8 cellular contexts compared by ENCODE assay signal in genomic region chr21:34889537-34890257, GRCh38.
DNase-seq lines count a peak whose midpoint lies in the region; ATAC-seq and TF ChIP-seq lines count a peak whose summit lies in the region.

No MANE protein-coding gene starts in this region.

- in situ Hi-C loops in Panc1 (cut with HindIII; ENCODE audit: low pct_unique_long_range_greater_than_20kb, low sequenced_read_pairs), result no loop called here

- peak overlapping the region; percentile 65; the same call in 1 of the 2 replicates for H3K27ac ChIP-seq in Panc1 (ENCODE audit: low read length)
- peak overlapping the region; percentile 96 for H3K27ac ChIP-seq in suprapubic skin

- TF ChIP-seq CTCF in Panc1 (IDR thresholded peaks at IDR 0.05), result peak; percentile 91
- TF ChIP-seq CTCF in fibroblast of pulmonary artery (IDR thresholded peaks at IDR 0.05; ENCODE audit: low read length, missing control alignments), result peak; percentile 22
- peak; percentile 79 to 93 for TF ChIP-seq CTCF in suprapubic skin (IDR thresholded peaks at IDR 0.05)

- POLR2A ChIA-PET in Panc1 (lab: Charles Lee), result interaction anchor here (1.1 kb wide), 1 partner anchor 511 kb away, joined by 3 read pairs; no protein-coding TSS in a partner anchor

- CTCF ChIA-PET in Panc1 (lab: Charles Lee), result interaction anchor here (0.6 to 1.5 kb wide), 3 partner anchors 159 to 511 kb away, joined by 3 read pairs; no protein-coding TSS in a partner anchor

- no peak for TF ChIP-seq EP300 in suprapubic skin (IDR thresholded peaks at IDR 0.05)

- intact Hi-C loops in Panc1 (cut with micrococcal nuclease; ENCODE audit: unreplicated experiment), result loop anchor here (5.0 kb wide), 2 partner anchors 142 to 158 kb away; partner anchors contain the start of gene RUNX1

- H3K4me1 ChIP-seq in Panc1 (ENCODE audit: control insufficient read depth, insufficient read depth, low read length) (no peaks in the 10 kb centered on the region; the same call in 1 of the 2 replicates), neuron (ENCODE audit: insufficient read depth, low read length) (peaks cover 8% of the 10 kb centered on the region), suprapubic skin (peaks cover 48% of the 10 kb centered on the region)

- no TSS peak for BruUV-seq in Panc1 (replicated peaks; lab: Mats Ljungman, UMichigan)

- peak in 1 of 2 donors; percentile 14 for TF ChIP-seq POLR2A in suprapubic skin (IDR thresholded peaks at IDR 0.05)

- no peaks in the 10 kb centered on the region for H3K9me3 ChIP-seq in Panc1 (ENCODE audit: control insufficient read depth, insufficient read depth, low read depth, low read length)
- no peaks in the 10 kb centered on the region for H3K9me3 ChIP-seq in neuron (ENCODE audit: low read length)
- no peaks in the 10 kb centered on the region for H3K9me3 ChIP-seq in suprapubic skin

- H3K4me3 ChIP-seq in Panc1 (ENCODE audit: low read depth in 2 of 2, low read length in 2 of 2) (peak overlapping the region; percentile 63 to 65), fibroblast of pulmonary artery (replicated peaks; ENCODE audit: low read depth, low read length) (peak overlapping the region; percentile 66), neuron (ENCODE audit: low read length) (peak overlapping the region; percentile 49), suprapubic skin (peak overlapping the region; percentile 84)

- DNase-seq in COLO668 (lab: John Stamatoyannopoulos, UW; ENCODE audit: unreplicated experiment) (peak; percentile 94), Panc1 (ENCODE audit: low read depth, low spot score) (no peak), activated T-helper 1 cell treated with Interleukin-2 at 50 U/mL for 16 hours (ENCODE audit: low read depth) (peak; percentile 58), fibroblast of pulmonary artery (ENCODE audit: low read depth) (peak; percentile 80), suprapubic skin (ENCODE audit: low spot score in 2 of 2) (peak in 1 of 2 donors; percentile 88)

- 0% methylated on average over 2 of the region's 91 CpGs for WGBS in suprapubic skin

- peak overlapping the region; percentile 89 for H2AFZ ChIP-seq in neuron (ENCODE audit: low read depth, low read length)

- H3K27me3 ChIP-seq in Panc1 (ENCODE audit: control insufficient read depth, insufficient read depth, low read length) (0 out of 2 replicates have a peak, but pooled peaks cover 2% of the 10 kb centered on the region), neuron (ENCODE audit: insufficient read depth, low read length) (peaks cover 84% of the 10 kb centered on the region), suprapubic skin (peaks cover 28% of the 10 kb centered on the region)

- ATAC-seq in GM19438 (IDR thresholded peaks at IDR 0.05; ENCODE audit: low read depth, unreplicated experiment) (peak; percentile 40), HG03565 (IDR thresholded peaks at IDR 0.05; ENCODE audit: unreplicated experiment) (peak; percentile 24), Panc1 (peak; percentile 70)

- H3K36me3 ChIP-seq in Panc1 (ENCODE audit: control insufficient read depth, insufficient read depth, low read length) (no peaks in the 10 kb centered on the region; the same call in 1 of the 2 replicates), neuron (ENCODE audit: insufficient read depth, low read length) (no peaks in the 10 kb centered on the region), suprapubic skin (no peaks in the 10 kb centered on the region)

Comparison
In these comparisons a context has a peak if more than half of its experiments do, and no peak if none do; other contexts are left out.
1. CTCF ChIP-seq: peak in every context shown above with its lines; median percentile 91 in Panc1; 86 in suprapubic skin; 22 in fibroblast of pulmonary artery.